In the genomic region with DNA sequence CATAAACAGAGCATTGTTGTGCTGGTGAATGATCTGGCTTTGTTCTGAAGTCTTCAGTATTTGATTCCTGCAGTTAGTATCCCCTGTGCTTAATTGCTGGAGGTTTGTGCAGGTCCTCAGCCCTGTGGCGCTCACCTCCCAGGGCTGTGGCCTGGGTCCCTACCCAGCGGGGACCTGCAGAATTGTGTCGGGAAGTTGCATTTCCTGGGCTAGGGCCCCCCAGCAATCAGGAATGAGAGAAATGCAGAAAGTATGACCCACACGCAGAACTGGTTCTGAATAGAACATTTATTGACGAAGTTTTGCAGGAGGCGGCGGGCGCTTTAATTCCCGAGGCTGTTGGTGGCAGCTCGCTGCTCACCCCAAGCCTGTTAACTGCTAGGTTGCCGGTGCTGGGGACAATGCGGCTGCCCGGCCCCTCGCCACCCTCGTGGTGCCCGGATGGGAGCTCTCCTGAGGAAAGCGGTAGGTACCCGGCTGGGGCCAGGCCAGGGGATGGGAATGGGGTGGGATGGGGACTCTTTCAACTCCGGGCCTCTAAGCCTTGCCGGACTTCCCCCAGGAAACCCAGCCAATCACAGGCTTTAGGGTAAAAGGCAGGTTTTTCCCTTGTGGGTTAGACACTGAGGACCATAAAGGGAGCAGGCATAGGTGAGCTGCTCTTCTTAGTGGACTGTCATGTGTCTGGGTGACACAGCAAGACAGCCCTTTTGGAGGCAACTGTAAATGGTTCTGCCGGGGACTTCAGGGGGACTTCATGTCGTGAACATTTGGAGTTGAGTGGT, we compare ENCODE assay signal across 9 cellular contexts. TPM values are rescaled to one million over a fixed set of nuclear protein-coding genes. Genes with fewer than 3 reads are reported as not detected.
DNase-seq lines count a peak whose midpoint lies in the region; ATAC-seq, FAIRE-seq and TF ChIP-seq lines count a peak whose summit lies in the region.
"Had no signal": no experiment of that assay in that cellular context is flagged by ENCODE, and none has a peak within 500 bp of the region (broad histone marks: within the 10 kb centered on the region; RNA-seq: fewer than 3 reads in every experiment).

No MANE protein-coding gene starts in this region.

- H3K4me1 Mint-ChIP-seq in astrocyte (ENCODE audit: low read depth, unreplicated experiment) = peaks cover 56% of the 10 kb centered on the region

- TF ChIP-seq CTCF in astrocyte (IDR thresholded peaks at IDR 0.05; ENCODE audit: insufficient read depth, low read depth, low read length) = no peak
- TF ChIP-seq CTCF in parathyroid adenoma (IDR thresholded peaks at IDR 0.05) = no peak

- DNase-seq in C1 segment of cervical spinal cord (lab: John Stamatoyannopoulos, UW) (peak in 10 of 14 donors; percentile 37 to 75 (median 56)), astrocyte (ENCODE audit: low read depth) (no peak), hippocampal formation (lab: John Stamatoyannopoulos, UW) (peak; percentile 72), DMS79 treated with DMSO at 0.1 percent for 48 hours (lab: John Stamatoyannopoulos, UW) (no peak), GM19239 (ENCODE audit: insufficient read length, low spot score) (no peak), mucosa of gallbladder (ENCODE audit: low spot score) (no peak)

- H3K9me3 ChIP-seq in astrocyte (ENCODE audit: insufficient read depth, low read depth, low read length) (peaks cover 3% of the 10 kb centered on the region), parathyroid adenoma (ENCODE audit: control insufficient read depth, low read length) (no peaks in the 10 kb centered on the region)

- H3K27ac ChIP-seq in astrocyte (ENCODE audit: low read depth, low read length) (peak overlapping the region; percentile 11), parathyroid adenoma (peak overlapping the region; percentile 78)
- H3K27ac ChIP-seq: VCaP had no signal

- H4K20me1 ChIP-seq in astrocyte (ENCODE audit: insufficient read depth, low read length) = no peaks in the 10 kb centered on the region

- no peaks in the 10 kb centered on the region for H3K27me3 Mint-ChIP-seq in astrocyte (ENCODE audit: low read depth, unreplicated experiment)

- no peak for ATAC-seq in HG03378 (IDR thresholded peaks at IDR 0.05; ENCODE audit: unreplicated experiment)

- H3K4me3 Mint-ChIP-seq in astrocyte (ENCODE audit: unreplicated experiment) = peak overlapping the region; percentile 71

- H3K4me2 ChIP-seq in astrocyte (ENCODE audit: low read length) (peak overlapping the region; percentile 69), parathyroid adenoma (ENCODE audit: low read length) (peak overlapping the region; percentile 29)

- no peak for FAIRE-seq in astrocyte (lab: Jason Lieb, UNC)
- no peak for FAIRE-seq in GM19239 (lab: Jason Lieb, UNC)

- peaks cover 7% of the 10 kb centered on the region for H3K9me3 Mint-ChIP-seq in astrocyte (ENCODE audit: unreplicated experiment)

- H3K9ac ChIP-seq in astrocyte (ENCODE audit: low read length) (peak overlapping the region; percentile 59), parathyroid adenoma (no peak overlapping the region)

- H3K36me3 Mint-ChIP-seq in astrocyte (ENCODE audit: low read depth, unreplicated experiment) = peaks cover 26% of the 10 kb centered on the region

- no peaks in the 10 kb centered on the region for H3K27me3 ChIP-seq in astrocyte (ENCODE audit: insufficient read depth, low read length)
- no peaks in the 10 kb centered on the region for H3K27me3 ChIP-seq in parathyroid adenoma (ENCODE audit: control insufficient read depth, insufficient read depth, low read length)

- H3K79me2 ChIP-seq in astrocyte (ENCODE audit: insufficient read depth, low read length) = peaks cover 92% of the 10 kb centered on the region
- peaks cover 76% of the 10 kb centered on the region for H3K79me2 ChIP-seq in parathyroid adenoma

- H3K36me3 ChIP-seq in astrocyte (ENCODE audit: insufficient read depth, low read length) (no peaks in the 10 kb centered on the region), parathyroid adenoma (ENCODE audit: control insufficient read depth, insufficient read depth, low read length) (no peaks in the 10 kb centered on the region)

- H3K4me1 ChIP-seq in astrocyte (ENCODE audit: insufficient read depth, low read length) (peaks cover 43% of the 10 kb centered on the region), parathyroid adenoma (peaks cover 32% of the 10 kb centered on the region)

- H2AFZ ChIP-seq in astrocyte (ENCODE audit: low read depth, low read length) (peak overlapping the region; percentile 19), parathyroid adenoma (peak overlapping the region; percentile 63)

- H3K27ac Mint-ChIP-seq in astrocyte (ENCODE audit: unreplicated experiment) = peak overlapping the region; percentile 92

- H3K4me3 ChIP-seq in astrocyte (ENCODE audit: insufficient read depth, low read depth, low read length) (no peak overlapping the region), parathyroid adenoma (ENCODE audit: low read depth, low read length) (no peak overlapping the region)

RNA-seq across cellular contexts. Expression of a gene that starts 11.6 kb away (rescaled TPM):
- 84.1 and 98.6 TPM in 2 replicates for total RNA-seq in astrocyte
- total RNA-seq in mucosa of gallbladder = 101 TPM

Comparison
In these comparisons a context has a peak if more than half of its experiments do, and no peak if none do; other contexts are left out.
1. DNase-seq: peak in C1 segment of cervical spinal cord (10 of 14) and hippocampal formation (2 of 2); none in astrocyte (single experiment), DMS79 treated with DMSO at 0.1 percent for 48 hours (single experiment), GM19239 (single experiment) and mucosa of gallbladder (single experiment).